ENCODE assay signal across 8 cellular contexts in the genomic region with DNA sequence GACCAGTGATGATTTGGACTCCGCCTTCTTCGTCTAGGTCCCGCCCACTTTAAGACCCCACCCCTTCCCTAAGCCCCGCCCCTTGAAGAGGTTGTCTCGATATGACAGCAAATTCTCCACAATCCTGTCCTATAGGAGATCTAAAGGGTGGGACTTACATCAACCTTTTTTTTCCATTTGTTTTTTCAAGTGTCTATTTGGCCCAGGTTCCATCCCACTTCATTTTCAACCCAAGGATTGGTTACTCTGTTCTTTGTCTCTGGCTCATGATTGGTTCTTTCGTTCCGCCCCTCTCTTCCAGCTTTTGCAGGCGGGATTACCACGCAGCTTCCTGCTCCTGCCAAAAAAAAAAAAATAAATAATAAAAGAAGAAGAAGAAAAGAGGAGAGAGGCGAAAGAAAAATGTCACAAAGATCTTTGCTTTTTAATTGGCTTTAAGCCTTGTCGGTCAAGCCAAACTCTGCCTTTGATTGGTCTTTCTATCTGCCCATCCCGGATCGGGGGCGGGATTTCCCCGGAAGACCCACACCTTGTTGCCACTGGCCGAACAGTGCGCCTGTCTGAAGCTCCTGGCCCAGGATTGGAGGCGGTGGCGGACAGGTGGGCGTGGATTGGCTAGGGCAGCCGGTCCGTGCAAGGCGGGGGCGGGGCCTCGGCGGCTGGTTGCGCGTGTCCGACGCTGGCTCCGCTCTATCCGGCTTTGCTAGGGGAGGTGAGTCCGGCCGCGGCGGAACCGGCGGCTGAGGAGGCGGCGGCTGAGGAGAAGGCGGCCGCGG. TPM values are rescaled to one million over a fixed set of nuclear protein-coding genes. Genes with fewer than 3 reads are reported as not detected.
DNase-seq lines count a peak whose midpoint lies in the region; ATAC-seq and TF ChIP-seq lines count a peak whose summit lies in the region.

No MANE protein-coding gene starts in this region.

- POLR2A ChIA-PET in PC-9 (lab: Charles Lee; ENCODE audit: unreplicated experiment): interaction anchor here (0.5 to 0.7 kb wide), 9 partner anchors 12 to 801 kb away, joined by 3 to 15 read pairs (median 4); a partner anchor contains a TSS

- H3K79me2 ChIP-seq in PC-9 (ENCODE audit: low read depth): peaks cover 44% of the 10 kb centered on the region

- in situ Hi-C loops in KBM-7 (cut with MboI; ENCODE audit: low pct_unique_long_range_greater_than_20kb, low sequenced_read_pairs): no loop called here

- peak overlapping the region; percentile 76 for H3K4me3 ChIP-seq in PC-9
- H3K4me3 ChIP-seq in esophagus (ENCODE audit: low read depth in 1 of 2, low read length in 2 of 2): peak overlapping the region; percentile 69 to 79
- H3K4me3 ChIP-seq in mucosa of rectum (ENCODE audit: low read length in 2 of 2): peak overlapping the region; percentile 75 to 79

- H3K9ac ChIP-seq in mucosa of rectum (ENCODE audit: low read depth in 1 of 2, low read length in 2 of 2): peak overlapping the region in 1 of 2 donors; percentile 81

- peak; percentile 100 for DNase-seq in DMS53 treated with DMSO at 0.1 percent for 48 hours (lab: John Stamatoyannopoulos, UW; ENCODE audit: unreplicated experiment)
- peak; percentile 100 for DNase-seq in KBM-7
- peak; percentile 98 to 99 for DNase-seq in PC-9
- peak; percentile 98 for DNase-seq in activated T-cell treated with anti-CD3 and anti-CD28 coated beads, Interleukin-2, amount 50 U/mL, for 4 hours
- peak; percentile 99 for DNase-seq in stimulated activated CD8-positive, alpha-beta memory T cell treated with anti-CD3 and anti-CD28 coated beads, Interleukin-4, amount 100 ng/mL, for 48 hours

- no peaks in the 10 kb centered on the region for H3K9me3 Mint-ChIP-seq in activated T-cell treated with anti-CD3 and anti-CD28 coated beads, Interleukin-2, amount 50 U/mL, for 4 hours

- TF ChIP-seq CTCF in PC-9 (conservative IDR thresholded peaks at IDR 0.05): no peak

- H3K27me3 Mint-ChIP-seq in activated T-cell treated with anti-CD3 and anti-CD28 coated beads, Interleukin-2, amount 50 U/mL, for 4 hours (ENCODE audit: low read depth): peaks cover 3% of the 10 kb centered on the region

- H3K4me1 ChIP-seq in PC-9 (replicated peaks; ENCODE audit: insufficient read depth): peaks cover 29% of the 10 kb centered on the region
- peaks cover 4 to 7% of the 10 kb centered on the region in 2 donors for H3K4me1 ChIP-seq in esophagus (ENCODE audit: control insufficient read depth in 2 of 2, insufficient read depth in 2 of 2, low read length in 1 of 2)
- H3K4me1 ChIP-seq in mucosa of rectum (ENCODE audit: control insufficient read depth in 2 of 2, insufficient read depth in 2 of 2, low read length in 2 of 2): peaks cover 20 to 21% of the 10 kb centered on the region in 2 donors

- no peaks in the 10 kb centered on the region for H3F3A ChIP-seq in PC-9 (ENCODE audit: insufficient read depth, low read depth)

- no peaks in the 10 kb centered on the region for H4K20me1 ChIP-seq in PC-9 (ENCODE audit: insufficient read depth)

- ATAC-seq in GM21723 (IDR thresholded peaks at IDR 0.05; ENCODE audit: unreplicated experiment): peak; percentile 91
- peak; percentile 95 for ATAC-seq in activated T-cell treated with anti-CD3 and anti-CD28 coated beads, Interleukin-2, amount 50 U/mL, for 4 hours

- no peaks in the 10 kb centered on the region; the same call in 1 of the 2 replicates for H3K9me2 ChIP-seq in PC-9 (ENCODE audit: insufficient read depth)

- H3K9me3 ChIP-seq in PC-9 (ENCODE audit: insufficient read depth, low read depth): no peaks in the 10 kb centered on the region
- H3K9me3 ChIP-seq in esophagus (ENCODE audit: control insufficient read depth in 2 of 2, insufficient read depth in 1 of 2, low read depth in 1 of 2, low read length in 1 of 2): peaks cover 0 to 2% of the 10 kb centered on the region in 2 donors
- H3K9me3 ChIP-seq in mucosa of rectum (ENCODE audit: control insufficient read depth in 2 of 2, low read length in 2 of 2): no peaks in the 10 kb centered on the region

- H3K27ac ChIP-seq in PC-9 (no peak overlapping the region), esophagus (ENCODE audit: low read depth in 2 of 2, low read length in 1 of 2) (peak overlapping the region; percentile 53 to 75), mucosa of rectum (ENCODE audit: low read depth in 2 of 2, low read length in 2 of 2) (peak overlapping the region; percentile 67 to 71)

- BruUV-seq in PC-9 (replicated peaks; lab: Mats Ljungman, UMichigan): no TSS peak

- peak overlapping the region; percentile 85 for H3K4me3 Mint-ChIP-seq in activated T-cell treated with anti-CD3 and anti-CD28 coated beads, Interleukin-2, amount 50 U/mL, for 4 hours

- H3K27me3 ChIP-seq in PC-9 (ENCODE audit: insufficient read depth, low read depth): no peaks in the 10 kb centered on the region
- no peaks in the 10 kb centered on the region for H3K27me3 ChIP-seq in esophagus (ENCODE audit: control insufficient read depth in 1 of 2, insufficient read depth in 2 of 2, low read length in 2 of 2)
- no peaks in the 10 kb centered on the region for H3K27me3 ChIP-seq in mucosa of rectum (ENCODE audit: control insufficient read depth in 2 of 2, insufficient read depth in 2 of 2, low read length in 2 of 2)

- no peaks in the 10 kb centered on the region for H3K36me3 Mint-ChIP-seq in activated T-cell treated with anti-CD3 and anti-CD28 coated beads, Interleukin-2, amount 50 U/mL, for 4 hours (ENCODE audit: insufficient read depth)

- WGBS in esophagus, 2 donors: 1% methylated on average over 40 to 43 of the region's 43 CpGs

- H2AFZ ChIP-seq in PC-9: no peak overlapping the region

- peaks cover 48% of the 10 kb centered on the region for H3K4me1 Mint-ChIP-seq in activated T-cell treated with anti-CD3 and anti-CD28 coated beads, Interleukin-2, amount 50 U/mL, for 4 hours (ENCODE audit: low read depth)

- no peaks in the 10 kb centered on the region for H3K36me3 ChIP-seq in PC-9 (ENCODE audit: low read depth)
- H3K36me3 ChIP-seq in esophagus (ENCODE audit: control insufficient read depth in 2 of 2, insufficient read depth in 2 of 2, low read length in 1 of 2): no peaks in the 10 kb centered on the region
- no peaks in the 10 kb centered on the region for H3K36me3 ChIP-seq in mucosa of rectum (ENCODE audit: control insufficient read depth in 2 of 2, insufficient read depth in 2 of 2, low read length in 2 of 2)

- CTCF ChIA-PET in PC-9 (lab: Charles Lee): interaction anchor here (0.6 kb wide), 1 partner anchor 192 kb away, joined by 3 read pairs; no protein-coding TSS in a partner anchor

- intact Hi-C loops in PC-9 (cut with micrococcal nuclease; ENCODE audit: unreplicated experiment): loop anchor here (5.0 to 10.0 kb wide), 3 partner anchors 56 to 296 kb away; a partner anchor contains a TSS

- H3K4me2 ChIP-seq in PC-9: peak overlapping the region; percentile 61

RNA-seq across cellular contexts. Expression of a gene that starts 1.2 kb away (rescaled TPM):
- total RNA-seq in PC-9 (2021): 13.9 and 20.7 TPM in 2 replicates
- total RNA-seq in activated T-cell treated with anti-CD3 and anti-CD28 coated beads, Interleukin-2, amount 50 U/mL, for 4 hours: 10 to 100 TPM in 2 of 3 donors, 1 to 10 TPM in 1; 9.8 to 11.2 (median 10.9) TPM
- polyA plus RNA-seq in esophagus: 1 to 10 TPM; 3.1 to 4.4 TPM
